Comparison of ENCODE assay signal across 30 cellular contexts in genomic region chr19:6378498-6378897, GRCh38. TPM values are rescaled to one million over a fixed set of nuclear protein-coding genes. Genes with fewer than 3 reads are reported as not detected.
DNase-seq lines count a peak whose midpoint lies in the region; ATAC-seq and TF ChIP-seq lines count a peak whose summit lies in the region.
"Had no signal": no experiment of that assay in that cellular context is flagged by ENCODE, and none has a peak within 500 bp of the region (broad histone marks: within the 10 kb centered on the region; RNA-seq: fewer than 3 reads in every experiment).

No MANE protein-coding gene starts in this region.

- peak overlapping the region; percentile 40 for H3K27ac ChIP-seq in hepatocyte
- H3K27ac ChIP-seq: A549, ovary, testis, VCaP had no signal

- in situ Hi-C loops in G401 (cut with HindIII; ENCODE audit: low sequenced_read_pairs), result no loop called here

- peak overlapping the region; percentile 24 for H3K27ac Mint-ChIP-seq in T-helper 17 cell
- peak overlapping the region; percentile 39 for H3K27ac Mint-ChIP-seq in osteocyte (ENCODE audit: unreplicated experiment)
- H3K27ac Mint-ChIP-seq: activated T-helper 2 cell treated with anti-CD3 and anti-CD28 coated beads, Interferon-gamma antibody, Interleukin-2, Interleukin-4, amounts not matched to agents 10 μg/mL and 5 μg/mL and 100 μg/mL, durations not matched to agents 14 hours and 24 hours and 36 hours; CD4-positive, CD25-positive, alpha-beta regulatory T cell; natural killer cell had no signal

- peaks cover 3% of the 10 kb centered on the region for H3K79me2 ChIP-seq in hepatocyte

- no peak overlapping the region for H2AFZ ChIP-seq in hepatocyte

- no peaks in the 10 kb centered on the region for H4K20me1 ChIP-seq in hepatocyte (ENCODE audit: insufficient read depth, poor library complexity, severe bottlenecking)

- TF ChIP-seq CTCF in hepatocyte (IDR thresholded peaks at IDR 0.05; ENCODE audit: poor library complexity) (no peak), osteocyte (IDR thresholded peaks at IDR 0.05) (no peak)

- H3K36me3 Mint-ChIP-seq in T-helper 17 cell (ENCODE audit: low read depth) (peaks cover 2% of the 10 kb centered on the region), osteocyte (ENCODE audit: unreplicated experiment) (peaks cover 29% of the 10 kb centered on the region)
- H3K36me3 Mint-ChIP-seq: natural killer cell had no signal

- H3K27me3 ChIP-seq in hepatocyte, result no peaks in the 10 kb centered on the region
- H3K27me3 ChIP-seq: ovary, testis had no signal

- H3K4me2 ChIP-seq in hepatocyte, result no peak overlapping the region
- H3K4me2 ChIP-seq: A549 had no signal

- no peak for ATAC-seq in T-helper 17 cell
- ATAC-seq: A549, GM12878, natural killer cell had no signal

- WGBS in hepatocyte (ENCODE audit: low lambda C conversion rate, missing lambda C conversion rate), result 94% methylated on average over 10 of the region's 10 CpGs

- H3K4me1 Mint-ChIP-seq in T-helper 17 cell, result peaks cover 4% of the 10 kb centered on the region
- H3K4me1 Mint-ChIP-seq in osteocyte (ENCODE audit: unreplicated experiment), result peaks cover 14% of the 10 kb centered on the region

- no peaks in the 10 kb centered on the region for H3K9me2 ChIP-seq in hepatocyte (replicated peaks; ENCODE audit: insufficient read depth)

- H3K4me3 ChIP-seq in hepatocyte, result no peak overlapping the region
- H3K4me3 ChIP-seq: A549, GM12878, ovary, testis had no signal

- H3K36me3 ChIP-seq in hepatocyte (replicated peaks; ENCODE audit: insufficient read depth, low read depth), result no peaks in the 10 kb centered on the region
- H3K36me3 ChIP-seq: ovary had no signal

- H3K27me3 Mint-ChIP-seq in T-helper 17 cell (no peaks in the 10 kb centered on the region), osteocyte (ENCODE audit: unreplicated experiment) (no peaks in the 10 kb centered on the region)
- H3K27me3 Mint-ChIP-seq: brain; CD4-positive, CD25-positive, alpha-beta regulatory T cell had no signal

- DNase-seq in G401 (ENCODE audit: low spot score) (peak; percentile 96), T-helper 17 cell (no peak), hepatocyte (ENCODE audit: low spot score) (no peak), osteocyte (ENCODE audit: extremely low spot score, unreplicated experiment) (no peak), GOT3 (lab: John Stamatoyannopoulos, UW) (no peak), HT-29 (ENCODE audit: low spot score) (no peak), UCSD-AML1 (lab: John Stamatoyannopoulos, UW; ENCODE audit: unreplicated experiment) (no peak), NCI-H2171 (lab: John Stamatoyannopoulos, UW) (no peak)
- DNase-seq: activated CD4-positive, alpha-beta T cell treated with anti-CD3 and anti-CD28 coated beads for 48 hours; activated naive CD4-positive, alpha-beta T cell treated with anti-CD3 and anti-CD28 coated beads, Interleukin-2, amount 50 U/mL, for 16 hours; CD4-positive, CD25-positive, alpha-beta regulatory T cell; effector CD8-positive, alpha-beta T cell; Kasumi-1; natural killer cell; NCI-H1436 treated with DMSO at 0.1 percent for 48 hours; NCI-H2081 treated with DMSO at 0.1 percent for 48 hours; NCI-H446 treated with DMSO at 0.1 percent for 48 hours; NCI-H774; SIG-M5; stimulated activated naive CD4-positive, alpha-beta T cell treated with Interleukin-2 at 50 U/mL for 16 hours had no signal

- H3K9me3 ChIP-seq in T-helper 17 cell (ENCODE audit: control insufficient read depth, low read length, poor library complexity, severe bottlenecking) (no peaks in the 10 kb centered on the region), hepatocyte (ENCODE audit: low read depth) (no peaks in the 10 kb centered on the region)
- H3K9me3 ChIP-seq: A549, testis had no signal

- H3K9me3 Mint-ChIP-seq in osteocyte (ENCODE audit: unreplicated experiment), result no peaks in the 10 kb centered on the region
- H3K9me3 Mint-ChIP-seq: activated T-helper 2 cell treated with anti-CD3 and anti-CD28 coated beads, Interferon-gamma antibody, Interleukin-2, Interleukin-4, amounts not matched to agents 10 μg/mL and 5 μg/mL and 100 μg/mL, durations not matched to agents 14 hours and 24 hours and 36 hours; CD4-positive, CD25-positive, alpha-beta regulatory T cell; natural killer cell had no signal

- peaks cover 5% of the 10 kb centered on the region for H3K4me1 ChIP-seq in hepatocyte (ENCODE audit: insufficient read depth)

- H3K4me3 Mint-ChIP-seq in T-helper 17 cell, result no peak overlapping the region
- H3K4me3 Mint-ChIP-seq in osteocyte (ENCODE audit: unreplicated experiment), result no peak overlapping the region
- H3K4me3 Mint-ChIP-seq: brain; CD4-positive, CD25-positive, alpha-beta regulatory T cell; natural killer cell had no signal

RNA-seq across cellular contexts. Expression of gene PSPN, which starts 2.8 kb away (rescaled TPM):
- 1.1 and 1.4 TPM in 2 replicates for total RNA-seq in G401 (2014; rRNA removed; shearing (Covaris generic))
- 1 to 10 TPM; 1.3 to 1.5 TPM for total RNA-seq in T-helper 17 cell
- total RNA-seq in hepatocyte, result 2.4 and 2.7 TPM in 2 replicates
- polyA plus RNA-seq in hepatocyte, result 1.5 and 2.7 TPM in 2 replicates
- total RNA-seq in osteocyte, result 3.2 and 3.5 TPM in 2 replicates
- 0.28 and 0.47 TPM in 2 replicates for total RNA-seq in HT-29 (2014; rRNA removed; shearing (Covaris generic))

RNA-seq across cellular contexts. Expression of gene ALKBH7, which starts 5.9 kb away (rescaled TPM):
- 105 and 149 TPM in 2 replicates for total RNA-seq in G401 (2014; rRNA removed; shearing (Covaris generic))
- 10 to 100 TPM; 44.1 to 47.6 TPM for total RNA-seq in T-helper 17 cell
- 42.8 and 45.3 TPM in 2 replicates for total RNA-seq in hepatocyte
- polyA plus RNA-seq in hepatocyte, result 99.3 and 116 TPM in 2 replicates
- total RNA-seq in osteocyte, result 63.0 TPM in 2 replicates
- total RNA-seq in HT-29 (2014; rRNA removed; shearing (Covaris generic)), result 52.4 and 61.2 TPM in 2 replicates

RNA-seq across cellular contexts. Expression of gene GTF2F1, which starts 14.5 kb away (rescaled TPM):
- total RNA-seq in G401 (2014; rRNA removed; shearing (Covaris generic)), result 147 and 163 TPM in 2 replicates
- total RNA-seq in T-helper 17 cell, result 10 to 100 TPM; 67.2 to 68.7 TPM
- total RNA-seq in hepatocyte, result 47.5 and 52.1 TPM in 2 replicates
- 40.0 and 44.6 TPM in 2 replicates for polyA plus RNA-seq in hepatocyte
- 62.0 and 65.8 TPM in 2 replicates for total RNA-seq in osteocyte
- 37.0 and 40.9 TPM in 2 replicates for total RNA-seq in HT-29 (2014; rRNA removed; shearing (Covaris generic))

RNA-seq across cellular contexts. Expression of gene CLPP, which starts 17.2 kb away (rescaled TPM):
- 145 and 195 TPM in 2 replicates for total RNA-seq in G401 (2014; rRNA removed; shearing (Covaris generic))
- total RNA-seq in T-helper 17 cell (10 to 100 TPM; 75.9 to 82.7 TPM), hepatocyte (52.8 and 69.5 TPM in 2 replicates), osteocyte (77.6 and 79.6 TPM in 2 replicates)
- polyA plus RNA-seq in hepatocyte, result 93.6 and 106 TPM in 2 replicates
- 114 and 124 TPM in 2 replicates for total RNA-seq in HT-29 (2014; rRNA removed; shearing (Covaris generic))

RNA-seq across cellular contexts. Expression of gene ACER1, which starts 45.1 kb away (rescaled TPM):
- total RNA-seq in G401 (2014; rRNA removed; shearing (Covaris generic)), result not detected in 2 replicates
- 1 to 10 TPM in 1 of 2 donors, under 1 TPM in 1; 0.99 to 1.5 TPM for total RNA-seq in T-helper 17 cell
- total RNA-seq in hepatocyte, result not detected in 2 replicates
- polyA plus RNA-seq in hepatocyte, result not detected in 2 replicates
- not detected in 2 replicates for total RNA-seq in osteocyte
- total RNA-seq in HT-29 (2014; rRNA removed; shearing (Covaris generic)), result not detected in 2 replicates
- total RNA-seq: epithelial cell of proximal tubule, GM12878, H4, renal cortical epithelial cell had no signal
- polyA plus RNA-seq: A549, GM12878 had no signal
